31 cellular contexts compared by ENCODE assay signal in genomic region chr2:220695397-220696279, GRCh38.
"Had no signal": no experiment of that assay in that cellular context is flagged by ENCODE, and none has a peak within 500 bp of the region (broad histone marks: within the 10 kb centered on the region; RNA-seq: fewer than 3 reads in every experiment).

No MANE protein-coding gene starts in this region.

- H3K27me3 Mint-ChIP-seq: activated CD4-positive, alpha-beta memory T cell treated with anti-CD3 and anti-CD28 coated beads, Interleukin-2, amount 10 ng/mL, durations not matched to agents 7 days and 5 days; activated CD4-positive, alpha-beta T cell treated with anti-CD3 and anti-CD28 coated beads, Interleukin-2, amount 10 ng/mL, durations not matched to agents 24 days and 14 days; activated naive CD8-positive, alpha-beta T cell treated with anti-CD3 and anti-CD28 coated beads for 36 hours; dendritic cell treated with granulocyte-macrophage colony-stimulating factor and Interleukin-4, amounts not matched to agents 40 ng/mL and 50 ng/mL, for 4 days had no signal

- H3K36me3 Mint-ChIP-seq: activated naive CD4-positive, alpha-beta T cell treated with anti-CD3 and anti-CD28 coated beads, Interleukin-2, amount 50 U/mL, for 24 hours; activated naive CD8-positive, alpha-beta T cell treated with anti-CD3 and anti-CD28 coated beads for 36 hours had no signal

- H3K27ac ChIP-seq: adrenal gland, body of pancreas, coronary artery, dorsolateral prefrontal cortex, esophagus squamous epithelium, gastroesophageal sphincter had no signal

- H3K4me1 Mint-ChIP-seq: activated CD4-positive, alpha-beta T cell treated with anti-CD3 and anti-CD28 coated beads for 36 hours; activated CD4-positive, alpha-beta T cell treated with anti-CD3 and anti-CD28 coated beads, Interleukin-2, amount 10 ng/mL, durations not matched to agents 24 days and 14 days; activated naive CD4-positive, alpha-beta T cell treated with anti-CD3 and anti-CD28 coated beads, Interleukin-2, amount 50 U/mL, for 24 hours; activated naive CD8-positive, alpha-beta T cell treated with anti-CD3 and anti-CD28 coated beads for 36 hours; activated naive CD8-positive, alpha-beta T cell treated with anti-CD3 and anti-CD28 coated beads, Interleukin-2, amount 50 U/mL, for 24 hours; central memory CD8-positive, alpha-beta T cell; endodermal cell had no signal

- H3K27ac Mint-ChIP-seq: activated CD4-positive, alpha-beta memory T cell treated with anti-CD3 and anti-CD28 coated beads, Interleukin-2, amount 10 ng/mL, durations not matched to agents 7 days and 5 days; activated CD4-positive, alpha-beta T cell treated with anti-CD3 and anti-CD28 coated beads for 36 hours; activated CD4-positive, alpha-beta T cell treated with anti-CD3 and anti-CD28 coated beads, Interleukin-2, amount 10 ng/mL, durations not matched to agents 24 days and 14 days; activated naive CD4-positive, alpha-beta T cell treated with anti-CD3 and anti-CD28 coated beads for 36 hours; activated naive CD4-positive, alpha-beta T cell treated with anti-CD3 and anti-CD28 coated beads, Interleukin-2, amount 50 U/mL, for 24 hours; activated naive CD8-positive, alpha-beta T cell treated with anti-CD3 and anti-CD28 coated beads for 36 hours; activated naive CD8-positive, alpha-beta T cell treated with anti-CD3 and anti-CD28 coated beads, Interleukin-2, amount 50 U/mL, for 24 hours; activated T-helper 1 cell treated with anti-CD3 and anti-CD28 coated beads, Interleukin-12 subunit alpha, Interleukin-12 subunit beta, Interleukin-2, Interleukin-4 antibody, amounts not matched to agents 30 ng/mL and 10 ng/mL and 1 ng/mL, durations not matched to agents 14 hours and 24 hours and 36 hours; activated T-helper 2 cell treated with anti-CD3 and anti-CD28 coated beads, Interferon-gamma antibody, Interleukin-2, Interleukin-4, amounts not matched to agents 10 μg/mL and 5 μg/mL and 100 μg/mL, durations not matched to agents 14 hours and 24 hours and 36 hours; dendritic cell treated with granulocyte-macrophage colony-stimulating factor and Interleukin-4, amounts not matched to agents 40 ng/mL and 50 ng/mL, for 4 days; endodermal cell had no signal

- H3K36me3 ChIP-seq: adrenal gland, esophagus squamous epithelium, gastroesophageal sphincter had no signal

- H3K4me3 ChIP-seq: adrenal gland, body of pancreas, coronary artery, dorsolateral prefrontal cortex, esophagus squamous epithelium, gastroesophageal sphincter had no signal

- H3K27me3 ChIP-seq: adrenal gland, body of pancreas, dorsolateral prefrontal cortex, esophagus squamous epithelium, gastroesophageal sphincter had no signal

- H3K4me1 ChIP-seq: adrenal gland, body of pancreas, esophagus squamous epithelium, gastroesophageal sphincter had no signal

- ATAC-seq: activated CD4-positive, alpha-beta T cell treated with anti-CD3 and anti-CD28 coated beads for 36 hours; activated naive CD8-positive, alpha-beta T cell treated with anti-CD3 and anti-CD28 coated beads, Interleukin-2, amount 50 U/mL, for 24 hours; body of pancreas; gastroesophageal sphincter had no signal

- H3K4me3 Mint-ChIP-seq: activated CD4-positive, alpha-beta memory T cell treated with anti-CD3 and anti-CD28 coated beads, Interleukin-2, amount 10 ng/mL, durations not matched to agents 7 days and 5 days; activated CD4-positive, alpha-beta T cell treated with anti-CD3 and anti-CD28 coated beads for 36 hours; activated CD4-positive, alpha-beta T cell treated with anti-CD3 and anti-CD28 coated beads, Interleukin-2, amount 10 ng/mL, durations not matched to agents 24 days and 14 days; activated naive CD4-positive, alpha-beta T cell treated with anti-CD3 and anti-CD28 coated beads for 36 hours; activated naive CD4-positive, alpha-beta T cell treated with anti-CD3 and anti-CD28 coated beads, Interleukin-2, amount 50 U/mL, for 24 hours; activated naive CD8-positive, alpha-beta T cell treated with anti-CD3 and anti-CD28 coated beads for 36 hours; activated naive CD8-positive, alpha-beta T cell treated with anti-CD3 and anti-CD28 coated beads, Interleukin-2, amount 50 U/mL, for 24 hours; activated T-helper 1 cell treated with anti-CD3 and anti-CD28 coated beads, Interleukin-12 subunit alpha, Interleukin-12 subunit beta, Interleukin-2, Interleukin-4 antibody, amounts not matched to agents 30 ng/mL and 10 ng/mL and 1 ng/mL, durations not matched to agents 14 hours and 24 hours and 36 hours; central memory CD8-positive, alpha-beta T cell; dendritic cell treated with granulocyte-macrophage colony-stimulating factor and Interleukin-4, amounts not matched to agents 40 ng/mL and 50 ng/mL, for 4 days; endodermal cell had no signal

- H3K9me3 ChIP-seq: adrenal gland, esophagus squamous epithelium, gastroesophageal sphincter had no signal

- DNase-seq: activated CD4-positive, alpha-beta memory T cell treated with anti-CD3 and anti-CD28 coated beads, Interleukin-2, amount 10 ng/mL, durations not matched to agents 7 days and 5 days; activated CD4-positive, alpha-beta T cell treated with anti-CD3 and anti-CD28 coated beads for 36 hours; activated CD4-positive, alpha-beta T cell treated with anti-CD3 and anti-CD28 coated beads, Interleukin-2, amount 10 ng/mL, durations not matched to agents 24 days and 14 days; activated CD4-positive, CD25-positive, alpha-beta regulatory T cell; activated CD4-positive, CD25-positive, alpha-beta regulatory T cell treated with anti-CD3 and anti-CD28 coated beads, Interleukin-2, amount 50 U/mL, for 72 hours; activated CD8-positive, alpha-beta memory T cell treated with anti-CD3 and anti-CD28 coated beads for 24 hours; activated CD8-positive, alpha-beta memory T cell treated with anti-CD3 and anti-CD28 coated beads, Interleukin-2, amount 50 U/mL, for 4 hours; activated effector memory CD4-positive, alpha-beta T cell treated with anti-CD3 and anti-CD28 coated beads, Interleukin-2, amount 50 U/mL, for 16 hours; activated naive CD4-positive, alpha-beta T cell treated with anti-CD3 and anti-CD28 coated beads for 36 hours; activated naive CD8-positive, alpha-beta T cell treated with anti-CD3 and anti-CD28 coated beads for 36 hours; activated naive CD8-positive, alpha-beta T cell treated with anti-CD3 and anti-CD28 coated beads, Interleukin-2, amount 50 U/mL, for 24 hours; activated T-cell treated with anti-CD3 and anti-CD28 coated beads, Interleukin-2, amount 50 U/mL, for 1 hour; activated T-cell treated with anti-CD3 and anti-CD28 coated beads, Interleukin-2, amount 50 U/mL, for 48 hours; adrenal gland; amygdala; aorta; body of pancreas; dorsolateral prefrontal cortex; effector memory CD4-positive, alpha-beta T cell; endodermal cell; erythroblast; esophagus squamous epithelium; foreskin melanocyte; T-helper 2 cell had no signal

- H3K9me3 Mint-ChIP-seq: activated CD4-positive, alpha-beta T cell treated with anti-CD3 and anti-CD28 coated beads, Interleukin-2, amount 10 ng/mL, durations not matched to agents 24 days and 14 days had no signal
